Comparison of ENCODE assay signal across 13 cellular contexts in the genomic region with DNA sequence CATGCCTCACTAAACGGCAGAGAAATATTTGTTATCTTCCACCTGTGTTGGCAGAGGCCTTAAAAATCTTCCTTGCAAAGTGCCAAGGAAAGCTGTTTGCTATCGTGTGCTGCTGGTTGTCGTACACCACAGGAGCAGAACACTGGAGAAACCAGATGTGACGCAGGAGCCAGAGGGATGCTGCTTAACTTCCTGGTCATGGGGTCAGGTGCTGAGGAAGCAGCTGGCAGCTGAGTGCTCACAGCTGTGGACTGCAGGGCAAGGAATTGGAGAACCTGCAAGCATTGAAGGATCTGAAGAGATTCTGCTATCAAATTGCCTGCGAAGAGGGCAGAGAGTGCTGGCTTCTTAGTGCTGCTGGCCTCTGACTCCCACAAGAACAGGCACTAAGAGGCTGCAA.
A peak's percentile ranks its signal among the peaks of the same experiment; 100 is the strongest.
DNase-seq lines count a peak whose midpoint lies in the region; ATAC-seq and TF ChIP-seq lines count a peak whose summit lies in the region.
"Had no signal": no experiment of that assay in that cellular context is flagged by ENCODE, and none has a peak within 500 bp of the region (broad histone marks: within the 10 kb centered on the region; RNA-seq: fewer than 3 reads in every experiment).

No MANE protein-coding gene starts in this region.

- TF ChIP-seq CTCF in GM23338 (conservative IDR thresholded peaks at IDR 0.05; ENCODE audit: low read depth in 2 of 2) (no peak), WTC11 (IDR thresholded peaks at IDR 0.05) (no peak), osteoblast (IDR thresholded peaks at IDR 0.05; ENCODE audit: extremely low read depth, low read depth, low read length) (no peak), GM13976 (IDR thresholded peaks at IDR 0.05; ENCODE audit: borderline replicate concordance, control extremely low read depth, extremely low read depth, insufficient read depth, missing control alignments) (no peak)

- CTCF ChIA-PET in WTC11 (lab: Charles Lee): no interaction called here
- CTCF ChIA-PET in activated CD4-positive, alpha-beta T cell treated with anti-CD3 and anti-CD28 coated beads for 36 hours (lab: Charles Lee): no interaction called here

- H2AFZ ChIP-seq in GM23338 (peak overlapping the region; percentile 95), osteoblast (ENCODE audit: low read length) (peak overlapping the region; percentile 26)

- ATAC-seq in GM23338 (peak; percentile 45; the same call in 2 of the 3 replicates), WTC11 (peak; percentile 32; the same call in 1 of the 2 replicates), GM18498 (IDR thresholded peaks at IDR 0.05; ENCODE audit: unreplicated experiment) (no peak)
- no peak for ATAC-seq in activated CD4-positive, alpha-beta T cell treated with anti-CD3 and anti-CD28 coated beads for 36 hours

- no peaks in the 10 kb centered on the region for H3K36me3 ChIP-seq in GM23338 (ENCODE audit: insufficient read depth)
- H3K36me3 ChIP-seq in osteoblast (ENCODE audit: insufficient read depth, low read length): no peaks in the 10 kb centered on the region

- H4K20me1 ChIP-seq in GM23338 (replicated peaks; ENCODE audit: insufficient read depth) (no peaks in the 10 kb centered on the region), osteoblast (ENCODE audit: insufficient read depth, low read length) (no peaks in the 10 kb centered on the region)

- intact Hi-C loops in activated CD4-positive, alpha-beta T cell treated with anti-CD3 and anti-CD28 coated beads for 36 hours (cut with DNase I, micrococcal nuclease): no loop called here

- H3K9me3 ChIP-seq in osteoblast (ENCODE audit: low read depth, low read length): peaks cover 3% of the 10 kb centered on the region

- H3K4me2 ChIP-seq in GM23338 (no peak overlapping the region), osteoblast (ENCODE audit: insufficient read depth, low read length) (no peak overlapping the region)

- in situ Hi-C loops in GM13976 (cut with MboI; ENCODE audit: low sequenced_read_pairs, unreplicated experiment): no loop called here

- DNase-seq in GM23338 (ENCODE audit: low spot score): peak; percentile 3
- DNase-seq in NCI-H187 treated with DMSO at 0.1 percent for 48 hours (lab: John Stamatoyannopoulos, UW): peak; percentile 19
- no peak for DNase-seq in WTC11 (ENCODE audit: low spot score)
- no peak for DNase-seq in osteoblast (ENCODE audit: insufficient read length, low spot score, missing footprints)
- DNase-seq in activated CD4-positive, alpha-beta T cell treated with anti-CD3 and anti-CD28 coated beads for 36 hours: no peak
- DNase-seq in GM13976 (ENCODE audit: low spot score): no peak
- DNase-seq in stimulated activated CD4-positive, alpha-beta T cell treated with anti-CD3 and anti-CD28 coated beads, Interleukin-2, amount 100 ng/mL, for 24 hours: no peak
- DNase-seq: activated CD8-positive, alpha-beta memory T cell treated with anti-CD3 and anti-CD28 coated beads for 24 hours; Calu3; dermis blood vessel endothelial cell; NCI-H526 had no signal

- H3F3A ChIP-seq in GM23338 (replicated peaks; ENCODE audit: low read depth): no peaks in the 10 kb centered on the region

- no peaks in the 10 kb centered on the region for H3K36me3 Mint-ChIP-seq in GM23338 (ENCODE audit: low read depth)
- H3K36me3 Mint-ChIP-seq in WTC11: no peaks in the 10 kb centered on the region
- H3K36me3 Mint-ChIP-seq in activated CD4-positive, alpha-beta T cell treated with anti-CD3 and anti-CD28 coated beads for 36 hours (ENCODE audit: low read depth): no peaks in the 10 kb centered on the region

- POLR2A ChIA-PET in WTC11 (lab: Charles Lee): no interaction called here
- POLR2A ChIA-PET in activated CD4-positive, alpha-beta T cell treated with anti-CD3 and anti-CD28 coated beads for 36 hours (lab: Charles Lee): no interaction called here

- H3K4me1 Mint-ChIP-seq in GM23338: no peaks in the 10 kb centered on the region
- H3K4me1 Mint-ChIP-seq in WTC11: 0 out of 2 replicates have a peak, but pooled peaks cover 3% of the 10 kb centered on the region
- no peaks in the 10 kb centered on the region for H3K4me1 Mint-ChIP-seq in activated CD4-positive, alpha-beta T cell treated with anti-CD3 and anti-CD28 coated beads for 36 hours

- H3K4me1 ChIP-seq in GM23338 (ENCODE audit: insufficient read depth) (no peaks in the 10 kb centered on the region), osteoblast (ENCODE audit: insufficient read depth, low read length) (no peaks in the 10 kb centered on the region)

- no peaks in the 10 kb centered on the region for H3K27me3 ChIP-seq in GM23338 (ENCODE audit: insufficient read depth)
- no peaks in the 10 kb centered on the region for H3K27me3 ChIP-seq in osteoblast (ENCODE audit: insufficient read depth, low read length)

- H3K27ac Mint-ChIP-seq in GM23338: peak overlapping the region; percentile 36; the same call in 1 of the 2 replicates
- 0 out of 2 replicates have a peak overlapping the region, but pooled peaks have one; percentile 34 for H3K27ac Mint-ChIP-seq in WTC11
- H3K27ac Mint-ChIP-seq in activated CD4-positive, alpha-beta T cell treated with anti-CD3 and anti-CD28 coated beads for 36 hours: no peak overlapping the region
- H3K27ac Mint-ChIP-seq: T-helper 1 cell treated with Interleukin-12 subunit alpha and Interleukin-12 subunit beta and Interleukin-4 antibody, amounts not matched to agents 30 μg/mL and 1 μg/mL, for 36 hours had no signal

- H3K9me2 ChIP-seq in GM23338 (ENCODE audit: insufficient read depth): peaks cover 14% of the 10 kb centered on the region

- H3K4me3 Mint-ChIP-seq in GM23338 (no peak overlapping the region), WTC11 (no peak overlapping the region)
- no peak overlapping the region for H3K4me3 Mint-ChIP-seq in activated CD4-positive, alpha-beta T cell treated with anti-CD3 and anti-CD28 coated beads for 36 hours
- H3K4me3 Mint-ChIP-seq: T-helper 1 cell treated with Interleukin-12 subunit alpha and Interleukin-12 subunit beta and Interleukin-4 antibody, amounts not matched to agents 30 μg/mL and 1 μg/mL, for 36 hours had no signal

- H3K27ac ChIP-seq in GM23338 (ENCODE audit: low read depth) (no peak overlapping the region), osteoblast (ENCODE audit: low read depth, low read length) (no peak overlapping the region)

- no peak overlapping the region for H3K4me3 ChIP-seq in GM23338
- H3K4me3 ChIP-seq in osteoblast (ENCODE audit: insufficient read depth, low read length): no peak overlapping the region

- H3K27me3 Mint-ChIP-seq in GM23338 (ENCODE audit: insufficient read depth, low read depth, poor library complexity) (no peaks in the 10 kb centered on the region), WTC11 (ENCODE audit: low read depth) (no peaks in the 10 kb centered on the region)
- no peaks in the 10 kb centered on the region for H3K27me3 Mint-ChIP-seq in activated CD4-positive, alpha-beta T cell treated with anti-CD3 and anti-CD28 coated beads for 36 hours

- H3K79me2 ChIP-seq in GM23338 (replicated peaks; ENCODE audit: insufficient read depth) (no peaks in the 10 kb centered on the region), osteoblast (ENCODE audit: insufficient read depth, low read length) (no peaks in the 10 kb centered on the region)

- H3K9me3 Mint-ChIP-seq in GM23338: peaks cover 7% of the 10 kb centered on the region; the same call in 2 of the 3 replicates
- peaks cover 16% of the 10 kb centered on the region for H3K9me3 Mint-ChIP-seq in WTC11
- H3K9me3 Mint-ChIP-seq in activated CD4-positive, alpha-beta T cell treated with anti-CD3 and anti-CD28 coated beads for 36 hours (ENCODE audit: low read depth): peaks cover 8% of the 10 kb centered on the region

TF ChIP-seq in GM23338, 12 proteins besides CTCF, POLR2A, EP300 and RAD21:
- TF ChIP-seq JUNB (IDR thresholded peaks at IDR 0.05; ENCODE audit: unreplicated experiment): no peak

TF ChIP-seq in WTC11, 78 proteins besides CTCF, POLR2A, EP300 and RAD21:
- no peak for TF ChIP-seq SMAD3 (CRISPR knock-in tag; IDR thresholded peaks at IDR 0.05; ENCODE audit: borderline replicate concordance)
- TF ChIP-seq, protein P1, sequence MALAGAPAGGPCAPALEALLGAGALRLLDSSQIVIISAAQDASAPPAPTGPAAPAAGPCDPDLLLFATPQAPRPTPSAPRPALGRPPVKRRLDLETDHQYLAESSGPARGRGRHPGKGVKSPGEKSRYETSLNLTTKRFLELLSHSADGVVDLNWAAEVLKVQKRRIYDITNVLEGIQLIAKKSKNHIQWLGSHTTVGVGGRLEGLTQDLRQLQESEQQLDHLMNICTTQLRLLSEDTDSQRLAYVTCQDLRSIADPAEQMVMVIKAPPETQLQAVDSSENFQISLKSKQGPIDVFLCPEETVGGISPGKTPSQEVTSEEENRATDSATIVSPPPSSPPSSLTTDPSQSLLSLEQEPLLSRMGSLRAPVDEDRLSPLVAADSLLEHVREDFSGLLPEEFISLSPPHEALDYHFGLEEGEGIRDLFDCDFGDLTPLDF (CRISPR knock-in tag; IDR thresholded peaks at IDR 0.05): no peak
- TF ChIP-seq, protein P2, sequence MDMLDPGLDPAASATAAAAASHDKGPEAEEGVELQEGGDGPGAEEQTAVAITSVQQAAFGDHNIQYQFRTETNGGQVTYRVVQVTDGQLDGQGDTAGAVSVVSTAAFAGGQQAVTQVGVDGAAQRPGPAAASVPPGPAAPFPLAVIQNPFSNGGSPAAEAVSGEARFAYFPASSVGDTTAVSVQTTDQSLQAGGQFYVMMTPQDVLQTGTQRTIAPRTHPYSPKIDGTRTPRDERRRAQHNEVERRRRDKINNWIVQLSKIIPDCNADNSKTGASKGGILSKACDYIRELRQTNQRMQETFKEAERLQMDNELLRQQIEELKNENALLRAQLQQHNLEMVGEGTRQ (CRISPR knock-in tag; IDR thresholded peaks at IDR 0.05): peak; percentile 17; the same call in 1 of the 2 replicates
TF ChIP-seq in WTC11: peak in this region for 1.

Comparison
In these comparisons a context has a peak if more than half of its experiments do, and no peak if none do; other contexts are left out.
1. ATAC-seq: peak in GM23338 (single experiment) and WTC11 (single experiment); none in activated CD4-positive, alpha-beta T cell treated with anti-CD3 and anti-CD28 coated beads for 36 hours (single experiment) and GM18498 (single experiment).
2. DNase-seq: peak in GM23338 (single experiment) and NCI-H187 treated with DMSO at 0.1 percent for 48 hours (single experiment); none in WTC11 (single experiment), osteoblast (single experiment), activated CD4-positive, alpha-beta T cell treated with anti-CD3 and anti-CD28 coated beads for 36 hours (single experiment), GM13976 (single experiment) and stimulated activated CD4-positive, alpha-beta T cell treated with anti-CD3 and anti-CD28 coated beads, Interleukin-2, amount 100 ng/mL, for 24 hours (0 of 2).